20 cellular contexts compared by ENCODE assay signal in the genomic region with DNA sequence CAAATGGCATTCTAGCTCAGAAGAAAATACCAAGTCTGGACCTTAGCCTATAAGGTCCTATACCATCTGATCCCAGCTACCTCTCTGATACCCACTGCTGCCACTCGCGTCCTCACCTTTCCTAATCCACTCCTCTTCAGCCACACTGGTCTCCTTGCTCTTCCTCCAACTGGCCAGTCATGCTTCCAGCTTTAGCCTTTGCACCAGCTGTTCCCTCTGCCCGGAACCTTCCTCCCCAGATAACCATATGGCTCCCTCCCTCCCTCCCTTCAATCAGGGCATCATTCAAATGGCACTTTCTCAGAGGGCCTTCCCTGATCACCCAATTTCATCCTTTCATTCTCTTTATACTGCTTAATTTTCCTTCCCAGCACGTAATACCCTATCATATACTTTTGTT.
DNase-seq lines count a peak whose midpoint lies in the region; ATAC-seq lines count a peak whose summit lies in the region.
"Had no signal": no experiment of that assay in that cellular context is flagged by ENCODE, and none has a peak within 500 bp of the region (broad histone marks: within the 10 kb centered on the region; RNA-seq: fewer than 3 reads in every experiment).

No MANE protein-coding gene starts in this region.

- no peak overlapping the region for H3K4me2 ChIP-seq in neuronal stem cell (ENCODE audit: insufficient read depth, low read length, poor library complexity, severe bottlenecking)
- H3K4me2 ChIP-seq: BLaER1 had no signal

- no peak overlapping the region for H2BK15ac ChIP-seq in neuronal stem cell (ENCODE audit: low read length)

- H2BK120ac ChIP-seq in neuronal stem cell (ENCODE audit: low read depth, low read length) = no peak overlapping the region

- no peak overlapping the region for H4K8ac ChIP-seq in neuronal stem cell (ENCODE audit: low read depth, low read length)

- H3K9me3 ChIP-seq in neuronal stem cell (replicated peaks in 1 of 2; ENCODE audit: control insufficient read depth in 2 of 2, insufficient read depth in 1 of 2, low read depth in 1 of 2, low read length in 2 of 2) = peaks cover 0 to 2% of the 10 kb centered on the region in 2 donors
- H3K9me3 ChIP-seq: BLaER1, Caco-2 had no signal

- ATAC-seq in GM21360 (IDR thresholded peaks at IDR 0.05; ENCODE audit: unreplicated experiment) = no peak
- ATAC-seq: HCT116, PC-3 had no signal

- peak overlapping the region; percentile 25 for H3K18ac ChIP-seq in neuronal stem cell (ENCODE audit: low read length)

- H3K27ac ChIP-seq in neuronal stem cell (replicated peaks; ENCODE audit: low read length) = no peak overlapping the region
- H3K27ac ChIP-seq: BLaER1 had no signal

- no peak overlapping the region for H3K9ac ChIP-seq in neuronal stem cell (ENCODE audit: low read depth, low read length, poor library complexity)
- H3K9ac ChIP-seq: BLaER1 had no signal

- peak; percentile 37 for DNase-seq in DMS 273 treated with DMSO at 0.1 percent for 48 hours (lab: John Stamatoyannopoulos, UW)
- DNase-seq in NCI-H524 treated with DMSO at 0.1 percent for 48 hours (lab: John Stamatoyannopoulos, UW) = peak; percentile 69
- peak; percentile 77 for DNase-seq in cerebellar cortex (ENCODE audit: low spot score)
- no peak for DNase-seq in neuronal stem cell (ENCODE audit: low spot score)
- no peak for DNase-seq in activated CD4-positive, alpha-beta T cell treated with anti-CD3 and anti-CD28 coated beads for 1 hour
- DNase-seq in NCI-H146 treated with DMSO at 0.1 percent for 48 hours (lab: John Stamatoyannopoulos, UW; ENCODE audit: unreplicated experiment) = no peak
- DNase-seq: Caco-2; CD4-positive, alpha-beta T cell; GDM1; KG1; NCI-H1105; NCI-H146; NCI-H2171; NCI-H774; PC-3; Right ventricle myocardium superior; SW 1271 had no signal

- H3K23ac ChIP-seq in neuronal stem cell (ENCODE audit: low read depth, low read length, poor library complexity) = no peak overlapping the region

- peaks cover 22 to 28% of the 10 kb centered on the region in 2 donors for H3K4me1 ChIP-seq in neuronal stem cell (ENCODE audit: control insufficient read depth in 2 of 2, insufficient read depth in 1 of 2, low read depth in 1 of 2, low read length in 2 of 2)
- H3K4me1 ChIP-seq: BLaER1, Caco-2 had no signal

- H3K27me3 ChIP-seq in neuronal stem cell (ENCODE audit: control insufficient read depth in 3 of 3, insufficient read depth in 3 of 3, low read depth in 1 of 3, low read length in 3 of 3) = no peaks in the 10 kb centered on the region
- H3K27me3 ChIP-seq: BLaER1 had no signal

- H2BK5ac ChIP-seq in neuronal stem cell (ENCODE audit: low read length) = no peak overlapping the region

- no peak overlapping the region for H2BK12ac ChIP-seq in neuronal stem cell (ENCODE audit: low read length)

- no peak overlapping the region for H2AFZ ChIP-seq in neuronal stem cell (ENCODE audit: low read length)

- H4K91ac ChIP-seq in neuronal stem cell (ENCODE audit: low read depth, low read length, poor library complexity) = no peak overlapping the region

- no peaks in the 10 kb centered on the region for H3K79me1 ChIP-seq in neuronal stem cell (ENCODE audit: low read depth, low read length)

- H3K14ac ChIP-seq in neuronal stem cell (ENCODE audit: low read length) = no peak overlapping the region

- no peaks in the 10 kb centered on the region for H3K36me3 ChIP-seq in neuronal stem cell (replicated peaks in 1 of 2; ENCODE audit: control insufficient read depth in 2 of 2, insufficient read depth in 2 of 2, low read length in 2 of 2)
- H3K36me3 ChIP-seq: BLaER1 had no signal

- no CpG with 5 or more reads among the region's 4 CpGs for WGBS in neuronal stem cell (ENCODE audit: extremely low coverage in 2 of 2, insufficient read length in 2 of 2, insufficient replicate concordance in 1 of 2), 2 donors

- H3K4ac ChIP-seq in neuronal stem cell (ENCODE audit: low read length) = no peak overlapping the region

- no peak overlapping the region for H2AK5ac ChIP-seq in neuronal stem cell (ENCODE audit: low read depth, low read length)

- H3K4me3 ChIP-seq in neuronal stem cell (ENCODE audit: low read length in 2 of 2) = no peak overlapping the region
- H3K4me3 ChIP-seq: BLaER1 had no signal

Comparison
In these comparisons a context has a peak if more than half of its experiments do, and no peak if none do; other contexts are left out.
1. DNase-seq: peak in DMS 273 treated with DMSO at 0.1 percent for 48 hours (single experiment), NCI-H524 treated with DMSO at 0.1 percent for 48 hours (single experiment) and cerebellar cortex (single experiment); none in neuronal stem cell (single experiment), activated CD4-positive, alpha-beta T cell treated with anti-CD3 and anti-CD28 coated beads for 1 hour (single experiment) and NCI-H146 treated with DMSO at 0.1 percent for 48 hours (single experiment).